Comparison of ENCODE assay signal across 8 cellular contexts in the genomic region with DNA sequence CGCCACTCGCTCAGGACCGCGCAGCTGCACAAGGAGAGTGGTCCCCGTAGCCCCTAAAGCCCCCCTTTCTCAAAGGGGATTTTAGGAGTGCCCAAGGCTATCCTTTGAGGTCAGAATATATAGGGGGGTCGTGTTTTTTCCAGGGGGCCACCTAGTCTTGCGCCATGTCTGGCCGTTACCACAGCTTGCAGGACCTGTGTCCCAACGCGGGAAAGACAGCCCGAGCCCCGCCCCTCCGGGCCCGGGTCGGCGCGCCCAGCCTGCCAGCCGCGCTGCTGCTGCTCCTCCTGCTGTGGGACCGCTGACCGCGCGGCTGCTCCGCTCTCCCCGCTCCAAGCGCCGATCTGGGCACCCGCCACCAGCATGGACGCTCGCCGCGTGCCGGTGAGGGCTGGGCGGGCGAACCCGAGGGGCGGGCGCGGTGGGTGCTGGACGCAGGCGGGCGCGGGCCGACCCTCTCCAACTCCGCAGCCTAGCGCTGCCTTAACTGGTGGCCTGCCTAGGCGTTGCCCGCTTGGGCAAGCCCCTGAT. TPM values are rescaled to one million over a fixed set of nuclear protein-coding genes. Genes with fewer than 3 reads are reported as not detected.
DNase-seq lines count a peak whose midpoint lies in the region; ATAC-seq and TF ChIP-seq lines count a peak whose summit lies in the region.

TSS of gene CDCA7 (plus strand) at position 272 of the 531 bp plus-strand sequence. CDS start at position 364, 92 bp downstream.

- H3K27ac ChIP-seq in OCI-LY1 (ENCODE audit: low read depth, low read length, poor library complexity, severe bottlenecking), result peak within 1 kb of the TSS; percentile 95
- no peak within 1 kb of the TSS for H3K27ac ChIP-seq in tibial nerve

- peaks cover 2% of the 10 kb centered on the region for H3K27me3 Mint-ChIP-seq in neural crest cell (ENCODE audit: low read depth)

- H3K9me2 ChIP-seq in OCI-LY1 (ENCODE audit: low read depth, low read length), result no peaks in the 10 kb centered on the region

- peaks cover 51% of the 10 kb centered on the region for H3K4me1 Mint-ChIP-seq in neural crest cell

- peaks cover 45% of the 10 kb centered on the region for H3K79me2 ChIP-seq in OCI-LY1 (ENCODE audit: insufficient read depth, low read length)

- peak within 1 kb of the TSS; percentile 99 for H3K27ac Mint-ChIP-seq in neural crest cell (ENCODE audit: unreplicated experiment)

- ATAC-seq in GM21360 (IDR thresholded peaks at IDR 0.05; ENCODE audit: unreplicated experiment), result peak; percentile 56

- H3K9me3 ChIP-seq in OCI-LY1 (ENCODE audit: low read length) (no peaks in the 10 kb centered on the region), tibial nerve (no peaks in the 10 kb centered on the region)

- peaks cover 2% of the 10 kb centered on the region for H3K36me3 Mint-ChIP-seq in neural crest cell (ENCODE audit: low read depth)

- H3K27me3 ChIP-seq in OCI-LY1 (ENCODE audit: insufficient read depth, low read length) (no peaks in the 10 kb centered on the region), tibial nerve (peaks cover 0 to 69% of the 10 kb centered on the region in 2 donors)

- peak within 1 kb of the TSS; percentile 100 for H3K9ac ChIP-seq in OCI-LY1 (ENCODE audit: low read length)

- H3K36me3 ChIP-seq in OCI-LY1 (ENCODE audit: insufficient read depth, low read length) (peaks cover 40% of the 10 kb centered on the region), tibial nerve (no peaks in the 10 kb centered on the region)

- H3K4me1 ChIP-seq in OCI-LY1 (ENCODE audit: insufficient read depth, low read length, severe bottlenecking) (peaks cover 78% of the 10 kb centered on the region), tibial nerve (peaks cover 0 to 25% (median 13%) of the 10 kb centered on the region in 4 donors)

- peak within 1 kb of the TSS; percentile 97 for H3K4me3 Mint-ChIP-seq in neural crest cell

- peaks cover 7% of the 10 kb centered on the region for H3K9me3 Mint-ChIP-seq in neural crest cell

- no peaks in the 10 kb centered on the region for H4K20me1 ChIP-seq in OCI-LY1 (ENCODE audit: insufficient read depth, low read length)

- DNase-seq in D341Med (ENCODE audit: low spot score) (peak; percentile 96), HT-29 (ENCODE audit: low spot score) (peak; percentile 84), fibroblast of peridontal ligament (ENCODE audit: extremely low read depth) (peak; percentile 54), neural crest cell (ENCODE audit: low read depth, low spot score) (peak; percentile 82), tibial nerve (ENCODE audit: low spot score in 2 of 2) (no peak)
- DNase-seq in activated T-cell treated with anti-CD3 and anti-CD28 coated beads, Interleukin-2, amount 50 U/mL, for 1 hour, result peak; percentile 53

- TF ChIP-seq CTCF in OCI-LY1 (IDR thresholded peaks at IDR 0.05; ENCODE audit: low read length) (no peak), neural crest cell (conservative IDR thresholded peaks at IDR 0.05) (no peak), tibial nerve (IDR thresholded peaks at IDR 0.05) (no peak)

- no peaks in the 10 kb centered on the region for H3F3A ChIP-seq in OCI-LY1 (ENCODE audit: insufficient read depth, low read length)

- peak within 1 kb of the TSS; percentile 88 for H3K4me2 ChIP-seq in OCI-LY1 (ENCODE audit: low read length)

- no peak for TF ChIP-seq EP300 in tibial nerve (IDR thresholded peaks at IDR 0.05)

- H2AFZ ChIP-seq in OCI-LY1 (ENCODE audit: low read length), result no peak within 1 kb of the TSS

- 0 to 1% methylated on average over 10 to 16 of the region's 48 CpGs for WGBS in tibial nerve, 2 donors

- no peak for TF ChIP-seq POLR2A in tibial nerve (IDR thresholded peaks at IDR 0.05)

- peak within 1 kb of the TSS; percentile 98 for H3K4me3 ChIP-seq in OCI-LY1 (ENCODE audit: low read depth, low read length, poor library complexity, severe bottlenecking)
- H3K4me3 ChIP-seq in tibial nerve, result peak within 1 kb of the TSS; percentile 30 to 60 (median 50)

RNA-seq across cellular contexts. Expression of gene CDCA7, which starts in this region (rescaled TPM):
- total RNA-seq in HT-29 (2014; rRNA removed; shearing (Covaris generic)), result 48.2 and 55.4 TPM in 2 replicates
- total RNA-seq in neural crest cell (82.5 and 88.8 TPM in 2 replicates), tibial nerve (1 to 10 TPM in 2 of 4 donors, not detected in 2; 1.3 to 1.8 TPM)

Comparison
In these comparisons a context has a peak if more than half of its experiments do, and no peak if none do; other contexts are left out.
1. RNA of gene CDCA7 (total RNA-seq): 82.5 to 88.8 TPM in neural crest cell and 48.2 to 55.4 TPM in HT-29; 1.3 to 1.8 TPM in tibial nerve; every median in the first group is over 10 times any median in the second.
2. DNase-seq: peak in D341Med (single experiment), HT-29 (single experiment), activated T-cell treated with anti-CD3 and anti-CD28 coated beads, Interleukin-2, amount 50 U/mL, for 1 hour (single experiment), fibroblast of peridontal ligament (single experiment) and neural crest cell (single experiment); none in tibial nerve (0 of 2).